Comparison of ENCODE assay signal across 9 cellular contexts in genomic region chr6:11380969-11381744, GRCh38.
DNase-seq lines count a peak whose midpoint lies in the region; ATAC-seq, FAIRE-seq and TF ChIP-seq lines count a peak whose summit lies in the region.
"Had no signal": no experiment of that assay in that cellular context is flagged by ENCODE, and none has a peak within 500 bp of the region (broad histone marks: within the 10 kb centered on the region; RNA-seq: fewer than 3 reads in every experiment).

No MANE protein-coding gene starts in this region.

- H3K9ac ChIP-seq in MM.1S (ENCODE audit: low read length) (peak overlapping the region; percentile 73), GM23248 (no peak overlapping the region), kidney (ENCODE audit: low read length in 2 of 2) (no peak overlapping the region)

- no peaks in the 10 kb centered on the region for H3K36me3 ChIP-seq in MM.1S (replicated peaks; ENCODE audit: insufficient read depth, low read length)
- H3K36me3 ChIP-seq in effector memory CD4-positive, alpha-beta T cell (ENCODE audit: control insufficient read depth, insufficient read depth, low read length) = no peaks in the 10 kb centered on the region
- H3K36me3 ChIP-seq in GM23248 (ENCODE audit: low read depth) = no peaks in the 10 kb centered on the region
- no peaks in the 10 kb centered on the region for H3K36me3 ChIP-seq in kidney (ENCODE audit: control insufficient read depth in 1 of 2, insufficient read depth in 2 of 2, low read length in 2 of 2)
- H3K36me3 ChIP-seq: pancreas had no signal

- H3K27ac ChIP-seq in MM.1S (ENCODE audit: low read length) (peak overlapping the region; percentile 90; the same call in 1 of the 2 replicates), GM23248 (no peak overlapping the region), kidney (ENCODE audit: low read depth in 2 of 2, low read length in 2 of 2) (no peak overlapping the region)
- peak overlapping the region; percentile 84 for H3K27ac ChIP-seq in effector memory CD4-positive, alpha-beta T cell (ENCODE audit: insufficient read depth, low read length, poor library complexity, severe bottlenecking)

- FAIRE-seq in kidney (lab: Jason Lieb, UNC) = no peak
- FAIRE-seq: pancreas had no signal

- intact Hi-C loops in kidney (cut with DNase I) = no loop called here

- no peaks in the 10 kb centered on the region for H3K9me2 ChIP-seq in MM.1S (replicated peaks; ENCODE audit: insufficient read depth, low read length)
- H3K9me2 ChIP-seq in GM23248 (ENCODE audit: insufficient read depth) = no peaks in the 10 kb centered on the region

- no peaks in the 10 kb centered on the region for H3K27me3 ChIP-seq in MM.1S (replicated peaks; ENCODE audit: insufficient read depth, low read length)
- no peaks in the 10 kb centered on the region for H3K27me3 ChIP-seq in effector memory CD4-positive, alpha-beta T cell (replicated peaks; ENCODE audit: control insufficient read depth, insufficient read depth, low read length, poor library complexity, severe bottlenecking)
- H3K27me3 ChIP-seq in GM23248 (replicated peaks; ENCODE audit: insufficient read depth) = no peaks in the 10 kb centered on the region
- H3K27me3 ChIP-seq: pancreas had no signal

- TF ChIP-seq CTCF in GM12865 (IDR thresholded peaks at IDR 0.05; ENCODE audit: insufficient read depth, low read depth, low read length, missing control alignments) = no peak
- no peak for TF ChIP-seq CTCF in MM.1S (IDR thresholded peaks at IDR 0.05; ENCODE audit: low read length)
- TF ChIP-seq CTCF in kidney (IDR thresholded peaks at IDR 0.05; ENCODE audit: borderline replicate concordance, extremely low read depth, insufficient read depth) = no peak

- H3K79me2 ChIP-seq in MM.1S (ENCODE audit: low read length) (peaks cover 51% of the 10 kb centered on the region), GM23248 (ENCODE audit: insufficient read depth) (no peaks in the 10 kb centered on the region)

- H3K4me3 ChIP-seq in GM12865 (ENCODE audit: low read depth, low read length) = peak overlapping the region; percentile 59
- peak overlapping the region; percentile 70 for H3K4me3 ChIP-seq in MM.1S (ENCODE audit: low read length)
- peak overlapping the region; percentile 56 for H3K4me3 ChIP-seq in effector memory CD4-positive, alpha-beta T cell (ENCODE audit: insufficient read depth, low read depth, low read length, poor library complexity, severe bottlenecking)
- no peak overlapping the region for H3K4me3 ChIP-seq in GM23248
- no peak overlapping the region for H3K4me3 ChIP-seq in kidney (ENCODE audit: low read length in 2 of 2)

- peak overlapping the region; percentile 50 for H2AFZ ChIP-seq in MM.1S (ENCODE audit: low read length)
- no peak overlapping the region for H2AFZ ChIP-seq in GM23248

- H3K4me2 ChIP-seq in MM.1S (ENCODE audit: low read depth, low read length) = peak overlapping the region; percentile 69
- no peak overlapping the region for H3K4me2 ChIP-seq in GM23248 (ENCODE audit: unreplicated experiment)

- peaks cover 23% of the 10 kb centered on the region for H3F3A ChIP-seq in MM.1S (ENCODE audit: insufficient read depth, low read length)
- no peaks in the 10 kb centered on the region for H3F3A ChIP-seq in GM23248 (ENCODE audit: insufficient read depth)

- H3K9me3 ChIP-seq in MM.1S (replicated peaks; ENCODE audit: insufficient read depth, low read length) = no peaks in the 10 kb centered on the region
- H3K9me3 ChIP-seq in effector memory CD4-positive, alpha-beta T cell (ENCODE audit: control insufficient read depth, low read length) = no peaks in the 10 kb centered on the region
- no peaks in the 10 kb centered on the region for H3K9me3 ChIP-seq in GM23248 (ENCODE audit: low read depth)
- H3K9me3 ChIP-seq in kidney (ENCODE audit: control insufficient read depth in 1 of 2, low read length in 2 of 2) = no peaks in the 10 kb centered on the region
- H3K9me3 ChIP-seq: pancreas had no signal

- in situ Hi-C loops in GM23248 (cut with MboI) = no loop called here

- 85% methylated on average over 12 of the region's 12 CpGs for WGBS in GM23248 (ENCODE audit: low coverage in 1 of 2, low lambda C conversion rate in 2 of 2, missing lambda C conversion rate in 2 of 2), 2 experiments

- H4K20me1 ChIP-seq in MM.1S (ENCODE audit: insufficient read depth, low read length) (no peaks in the 10 kb centered on the region), GM23248 (ENCODE audit: insufficient read depth) (no peaks in the 10 kb centered on the region)

- no peak for ATAC-seq in GM18498 (IDR thresholded peaks at IDR 0.05; ENCODE audit: unreplicated experiment)

- DNase-seq in GM12865 (ENCODE audit: low read depth) (peak; percentile 46), MM.1S (no peak), renal cortical epithelial cell (ENCODE audit: low read depth) (peak; percentile 97), GM23248 (no peak), kidney (no peak)
- DNase-seq in effector memory CD4-positive, alpha-beta T cell = no peak
- DNase-seq: NCI-H510A treated with DMSO at 0.1 percent for 48 hours, pancreas had no signal

- H3K4me1 ChIP-seq in MM.1S (ENCODE audit: low read length) = peaks cover 39% of the 10 kb centered on the region
- peaks cover 27% of the 10 kb centered on the region for H3K4me1 ChIP-seq in effector memory CD4-positive, alpha-beta T cell (ENCODE audit: control insufficient read depth, insufficient read depth, low read length, poor library complexity, severe bottlenecking)
- no peaks in the 10 kb centered on the region for H3K4me1 ChIP-seq in GM23248 (ENCODE audit: insufficient read depth)
- peaks cover 0 to 2% of the 10 kb centered on the region in 2 donors for H3K4me1 ChIP-seq in kidney (ENCODE audit: control insufficient read depth in 1 of 2, insufficient read depth in 1 of 2, low read depth in 1 of 2, low read length in 2 of 2)
- H3K4me1 ChIP-seq: pancreas had no signal

Comparison
In these comparisons a context has a peak if more than half of its experiments do, and no peak if none do; other contexts are left out.
1. DNase-seq: peak in GM12865 (single experiment) and renal cortical epithelial cell (single experiment); none in MM.1S (single experiment), effector memory CD4-positive, alpha-beta T cell (0 of 3), GM23248 (single experiment) and kidney (single experiment).
2. H3K4me3 ChIP-seq: peak in GM12865 (single experiment), MM.1S (single experiment) and effector memory CD4-positive, alpha-beta T cell (single experiment); none in GM23248 (single experiment) and kidney (0 of 2).
3. H3K27ac ChIP-seq: peak in MM.1S (single experiment) and effector memory CD4-positive, alpha-beta T cell (single experiment); none in GM23248 (single experiment) and kidney (0 of 2).